In genomic region chr6:142945071-142945445, GRCh38 we compare ENCODE assay signal across 8 cellular contexts. TPM values are rescaled to one million over a fixed set of nuclear protein-coding genes. Genes with fewer than 3 reads are reported as not detected.
DNase-seq lines count a peak whose midpoint lies in the region; ATAC-seq lines count a peak whose summit lies in the region.

TSS of gene HIVEP2 (minus strand) at chr6:142945176. CDS start at chr6:142774738, 170,438 bp downstream.

- no peak within 1 kb of the TSS for H2AK5ac ChIP-seq in mesenchymal stem cell (ENCODE audit: low read length, severe bottlenecking)

- peak within 1 kb of the TSS; percentile 93 to 95 for H3K4me3 ChIP-seq in mesenchymal stem cell (ENCODE audit: insufficient read depth in 1 of 2, low read depth in 1 of 2, low read length in 2 of 2)

- peak within 1 kb of the TSS; percentile 79 to 99 for H3K4ac ChIP-seq in mesenchymal stem cell (ENCODE audit: low read depth in 1 of 2, low read length in 2 of 2)

- no peaks in the 10 kb centered on the region for H3K9me3 ChIP-seq in mesenchymal stem cell (ENCODE audit: control insufficient read depth, low read length)

- H3K27ac ChIP-seq in mesenchymal stem cell (ENCODE audit: low read length, poor library complexity, severe bottlenecking) = peak within 1 kb of the TSS; percentile 85

- H2BK15ac ChIP-seq in mesenchymal stem cell (ENCODE audit: low read depth, poor library complexity, severe bottlenecking) = peak within 1 kb of the TSS; percentile 90

- H3K18ac ChIP-seq in mesenchymal stem cell (ENCODE audit: low read depth in 1 of 2, low read length in 2 of 2) = peak within 1 kb of the TSS; percentile 96 to 100

- H3K36me3 ChIP-seq in mesenchymal stem cell (ENCODE audit: control insufficient read depth in 1 of 2, insufficient read depth in 2 of 2, low read depth in 1 of 2, low read length in 2 of 2) = no peaks in the 10 kb centered on the region

- peak; percentile 63 for DNase-seq in NCI-H69 (lab: John Stamatoyannopoulos, UW)
- peak; percentile 81 for DNase-seq in effector CD8-positive, alpha-beta T cell (lab: John Stamatoyannopoulos, UW)
- peak; percentile 94 for DNase-seq in mesenchymal stem cell
- peak; percentile 62 for DNase-seq in stimulated activated CD8-positive, alpha-beta memory T cell treated with anti-CD3 and anti-CD28 coated beads, Interleukin-15, amount 100 ng/mL, for 24 hours (ENCODE audit: low read depth)
- DNase-seq in OCI-M2 (lab: John Stamatoyannopoulos, UW; ENCODE audit: unreplicated experiment) = no peak

- peak within 1 kb of the TSS; percentile 96 for H3K4me2 ChIP-seq in mesenchymal stem cell (ENCODE audit: low read length, poor library complexity, severe bottlenecking)

- H2BK5ac ChIP-seq in mesenchymal stem cell (ENCODE audit: low read depth, low read length, poor library complexity, severe bottlenecking) = peak within 1 kb of the TSS; percentile 15

- under 1% methylated on average over 25 of the region's 46 CpGs for WGBS in mesenchymal stem cell

- POLR2A ChIA-PET in activated CD8-positive, alpha-beta memory T cell treated with anti-CD3 and anti-CD28 coated beads for 36 hours (lab: Charles Lee) = interaction anchor here (0.6 to 2.8 kb wide), 6 partner anchors 15 to 115 kb away, joined by 3 to 26 read pairs (median 10); no protein-coding TSS in a partner anchor

- H3K79me1 ChIP-seq in mesenchymal stem cell (replicated peaks; ENCODE audit: low read length, poor library complexity, severe bottlenecking) = peaks cover 9% of the 10 kb centered on the region

- H3K4me1 ChIP-seq in mesenchymal stem cell (ENCODE audit: control insufficient read depth, insufficient read depth, low read depth, low read length) = peaks cover 5% of the 10 kb centered on the region

- CTCF ChIA-PET in activated CD8-positive, alpha-beta memory T cell treated with anti-CD3 and anti-CD28 coated beads for 36 hours (lab: Charles Lee) = interaction anchor here (0.8 to 1.0 kb wide), 2 partner anchors 32 to 102 kb away, joined by 3 to 5 read pairs; no protein-coding TSS in a partner anchor

- peak within 1 kb of the TSS; percentile 93 for H4K91ac ChIP-seq in mesenchymal stem cell (ENCODE audit: low read length)

- H3K9ac ChIP-seq in mesenchymal stem cell (ENCODE audit: low read length) = peak within 1 kb of the TSS; percentile 99

- H2AFZ ChIP-seq in mesenchymal stem cell (ENCODE audit: low read depth, low read length) = peak within 1 kb of the TSS; percentile 92

- H2BK120ac ChIP-seq in mesenchymal stem cell (ENCODE audit: low read depth, low read length) = peak within 1 kb of the TSS; percentile 87

- H4K8ac ChIP-seq in mesenchymal stem cell (ENCODE audit: low read length) = peak within 1 kb of the TSS; percentile 81

- H3K27me3 ChIP-seq in mesenchymal stem cell (ENCODE audit: control insufficient read depth in 1 of 2, insufficient read depth in 1 of 2, low read length in 2 of 2) = no peaks in the 10 kb centered on the region

- H3K14ac ChIP-seq in mesenchymal stem cell (ENCODE audit: low read length in 2 of 2) = peak within 1 kb of the TSS; percentile 57 to 100

- ATAC-seq in GM18502 (IDR thresholded peaks at IDR 0.05; ENCODE audit: poor library complexity, unreplicated experiment) = peak; percentile 31
- ATAC-seq in HG02870 (IDR thresholded peaks at IDR 0.05; ENCODE audit: unreplicated experiment) = peak; percentile 23

- peak within 1 kb of the TSS in 1 of 2 experiments; percentile 99 for H3K23ac ChIP-seq in mesenchymal stem cell (ENCODE audit: low read length in 2 of 2)

- peak within 1 kb of the TSS in 1 of 2 experiments; percentile 99 for H2BK12ac ChIP-seq in mesenchymal stem cell (ENCODE audit: low read length in 2 of 2)

RNA-seq across cellular contexts. Expression of gene HIVEP2, which starts in this region (rescaled TPM):
- total RNA-seq in activated CD8-positive, alpha-beta memory T cell treated with anti-CD3 and anti-CD28 coated beads for 36 hours = 10 to 100 TPM; 34.4 to 39.3 TPM
- polyA plus RNA-seq in mesenchymal stem cell (2013, experiment 1 of 2) = 8.5 TPM
- polyA plus RNA-seq in mesenchymal stem cell (2013, experiment 2 of 2) = 8.1 TPM
